In genomic region chr10:127906548-127907377, GRCh38 we compare ENCODE assay signal across 1 cellular context.
TF ChIP-seq lines count a peak whose summit lies in the region.

TSS of gene PTPRE (plus strand) at chr10:127907103. CDS start at chr10:128040882, 133,779 bp downstream.

TF ChIP-seq in SK-N-SH, 30 proteins besides CTCF, POLR2A, EP300 and RAD21 (continued from another document):
- TF ChIP-seq PBX3 (IDR thresholded peaks at IDR 0.05) = no peak
- TF ChIP-seq NFIC (IDR thresholded peaks at IDR 0.05; ENCODE audit: borderline replicate concordance) = no peak
- no peak for TF ChIP-seq ELF1 (IDR thresholded peaks at IDR 0.05)
- TF ChIP-seq MXI1 (IDR thresholded peaks at IDR 0.05; ENCODE audit: low read depth, low read length) = no peak
